In the genomic region with DNA sequence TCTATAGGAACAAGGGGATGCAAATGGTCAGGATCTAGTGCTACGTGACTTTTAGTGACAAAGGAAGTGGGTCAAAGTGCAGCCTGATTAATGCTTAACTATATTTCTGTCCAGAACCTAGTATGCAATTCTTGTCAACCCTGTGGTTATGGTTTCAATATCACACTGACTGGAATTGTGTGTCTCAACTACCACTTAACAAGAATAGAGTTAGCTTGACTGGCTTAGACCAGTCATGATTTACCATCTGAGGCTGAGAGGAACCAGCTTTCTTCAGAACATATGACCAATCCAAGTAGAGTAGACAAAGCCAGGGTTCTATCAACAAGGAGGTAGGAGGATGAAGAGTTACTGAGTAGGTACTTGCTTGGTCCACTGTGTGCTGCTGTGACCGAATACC, we compare ENCODE assay signal across 12 cellular contexts. TPM values are rescaled to one million over a fixed set of nuclear protein-coding genes. Genes with fewer than 3 reads are reported as not detected.
DNase-seq lines count a peak whose midpoint lies in the region; ATAC-seq lines count a peak whose summit lies in the region.
"Had no signal": no experiment of that assay in that cellular context is flagged by ENCODE, and none has a peak within 500 bp of the region (broad histone marks: within the 10 kb centered on the region; RNA-seq: fewer than 3 reads in every experiment).

No MANE protein-coding gene starts in this region.

- DNase-seq in left lobe of liver (ENCODE audit: low spot score) (no peak), NCI-H2107 treated with DMSO at 0.1 percent for 48 hours (lab: John Stamatoyannopoulos, UW; ENCODE audit: unreplicated experiment) (no peak), posterior vena cava (ENCODE audit: low spot score) (no peak)
- DNase-seq in stimulated activated CD4-positive, alpha-beta T cell treated with anti-CD3 and anti-CD28 coated beads, Interleukin-12 subunit alpha, Interleukin-12 subunit beta, amount 100 ng/mL, for 4 hours, result no peak
- DNase-seq in stimulated activated CD4-positive, alpha-beta T cell treated with anti-CD3 and anti-CD28 coated beads, Interleukin-4, amount 100 ng/mL, for 4 hours, result no peak
- DNase-seq: activated CD8-positive, alpha-beta memory T cell treated with anti-CD3 and anti-CD28 coated beads for 24 hours; NCI-H2029; SHP77 had no signal

- ATAC-seq in GM18858 (IDR thresholded peaks at IDR 0.05; ENCODE audit: unreplicated experiment) (peak; percentile 99), GM21390 (IDR thresholded peaks at IDR 0.05; ENCODE audit: unreplicated experiment) (peak; percentile 96), HG03097 (IDR thresholded peaks at IDR 0.05; ENCODE audit: low FRiP score, unreplicated experiment) (peak; percentile 97), left lobe of liver (peak; percentile 94)

- intact Hi-C loops in posterior vena cava (cut with DNase I), result loop anchor here in 1 of 2 donors (10.0 kb wide), 1 partner anchor 79 kb away; no protein-coding TSS in a partner anchor

RNA-seq across cellular contexts. Expression of gene MYPN, which starts 54.4 kb away (rescaled TPM):
- total RNA-seq in left lobe of liver, result not detected
- total RNA-seq in posterior vena cava, result 1 to 10 TPM in 1 of 2 donors, under 1 TPM in 1; 0.23 to 2.5 TPM
- total RNA-seq: vagina had no signal
